10 cellular contexts compared by ENCODE assay signal in genomic region chr3:171049831-171050444, GRCh38. TPM values are rescaled to one million over a fixed set of nuclear protein-coding genes. Genes with fewer than 3 reads are reported as not detected.
DNase-seq lines count a peak whose midpoint lies in the region; ATAC-seq and TF ChIP-seq lines count a peak whose summit lies in the region.
"Had no signal": no experiment of that assay in that cellular context is flagged by ENCODE, and none has a peak within 500 bp of the region (broad histone marks: within the 10 kb centered on the region; RNA-seq: fewer than 3 reads in every experiment).

No MANE protein-coding gene starts in this region.

- no peaks in the 10 kb centered on the region for H3K79me2 ChIP-seq in OCI-LY3 (ENCODE audit: low read length)

- H3K27ac ChIP-seq in OCI-LY3 (ENCODE audit: low read length) (no peak overlapping the region), psoas muscle (no peak overlapping the region), suprapubic skin (no peak overlapping the region)

- H3K36me3 ChIP-seq in OCI-LY3 (replicated peaks; ENCODE audit: low read depth, low read length) (no peaks in the 10 kb centered on the region), psoas muscle (ENCODE audit: insufficient read depth in 1 of 2, low read depth in 1 of 2) (no peaks in the 10 kb centered on the region), suprapubic skin (no peaks in the 10 kb centered on the region)

- no peaks in the 10 kb centered on the region for H3K36me3 Mint-ChIP-seq in activated naive CD4-positive, alpha-beta T cell treated with anti-CD3 and anti-CD28 coated beads, Interleukin-2, amount 10 ng/mL, durations not matched to agents 7 days and 5 days
- no peaks in the 10 kb centered on the region for H3K36me3 Mint-ChIP-seq in glutamatergic neuron (ENCODE audit: unreplicated experiment)

- CTCF ChIA-PET in activated naive CD4-positive, alpha-beta T cell treated with anti-CD3 and anti-CD28 coated beads, Interleukin-2, amount 10 ng/mL, durations not matched to agents 7 days and 5 days (lab: Charles Lee), result interaction anchor here (0.8 to 2.6 kb wide), 12 partner anchors 11 to 1292 kb away, joined by 3 to 24 read pairs (median 3); no protein-coding TSS in a partner anchor

- no peak overlapping the region for H3K4me3 Mint-ChIP-seq in activated naive CD4-positive, alpha-beta T cell treated with anti-CD3 and anti-CD28 coated beads, Interleukin-2, amount 10 ng/mL, durations not matched to agents 7 days and 5 days
- H3K4me3 Mint-ChIP-seq in glutamatergic neuron (ENCODE audit: unreplicated experiment), result no peak overlapping the region

- H3K4me1 ChIP-seq in OCI-LY3 (ENCODE audit: low read length) (no peaks in the 10 kb centered on the region; the same call in 1 of the 2 replicates), psoas muscle (no peaks in the 10 kb centered on the region), suprapubic skin (no peaks in the 10 kb centered on the region)

- DNase-seq in EH (ENCODE audit: low read depth) (peak; percentile 74), glutamatergic neuron (peak; percentile 56), psoas muscle (peak in 1 of 2 donors; percentile 30), suprapubic skin (ENCODE audit: low spot score in 2 of 2) (no peak)
- DNase-seq in activated naive CD4-positive, alpha-beta T cell treated with anti-CD3 and anti-CD28 coated beads, Interleukin-2, amount 10 ng/mL, durations not matched to agents 7 days and 5 days, result peak; percentile 65

- no peaks in the 10 kb centered on the region for H3K4me1 Mint-ChIP-seq in activated naive CD4-positive, alpha-beta T cell treated with anti-CD3 and anti-CD28 coated beads, Interleukin-2, amount 10 ng/mL, durations not matched to agents 7 days and 5 days
- H3K4me1 Mint-ChIP-seq in glutamatergic neuron (ENCODE audit: low read depth, unreplicated experiment), result peaks cover 7% of the 10 kb centered on the region

- no peak overlapping the region for H3K27ac Mint-ChIP-seq in activated naive CD4-positive, alpha-beta T cell treated with anti-CD3 and anti-CD28 coated beads, Interleukin-2, amount 10 ng/mL, durations not matched to agents 7 days and 5 days
- peak overlapping the region; percentile 10 for H3K27ac Mint-ChIP-seq in glutamatergic neuron (ENCODE audit: unreplicated experiment)

- TF ChIP-seq EP300 in suprapubic skin (IDR thresholded peaks at IDR 0.05), result no peak

- WGBS in psoas muscle, 3 donors, result 14 to 19% (median 19%) methylated on average over 6 of the region's 6 CpGs
- 32% methylated on average over 6 of the region's 6 CpGs for WGBS in suprapubic skin

- H3K4me3 ChIP-seq in OCI-LY3 (ENCODE audit: low read length) (no peak overlapping the region), psoas muscle (no peak overlapping the region), suprapubic skin (no peak overlapping the region)

- intact Hi-C loops in psoas muscle (cut with DNase I), result loop anchor here (5.0 to 10.0 kb wide), 2 partner anchors 515 to 517 kb away; no protein-coding TSS in a partner anchor

- TF ChIP-seq CTCF in OCI-LY3 (IDR thresholded peaks at IDR 0.05; ENCODE audit: low read depth, low read length) (peak; percentile 80), glutamatergic neuron (IDR thresholded peaks at IDR 0.05; ENCODE audit: partially characterized antibody, unreplicated experiment) (peak; percentile 70), psoas muscle (IDR thresholded peaks at IDR 0.05) (peak; percentile 46), suprapubic skin (IDR thresholded peaks at IDR 0.05) (peak in 1 of 2 donors; percentile 37)

- H3K9ac ChIP-seq in OCI-LY3 (ENCODE audit: low read length), result no peak overlapping the region

- peaks cover 25% of the 10 kb centered on the region for H3K27me3 Mint-ChIP-seq in activated naive CD4-positive, alpha-beta T cell treated with anti-CD3 and anti-CD28 coated beads, Interleukin-2, amount 10 ng/mL, durations not matched to agents 7 days and 5 days
- no peaks in the 10 kb centered on the region for H3K27me3 Mint-ChIP-seq in glutamatergic neuron (ENCODE audit: unreplicated experiment)

- H3K9me3 Mint-ChIP-seq in activated naive CD4-positive, alpha-beta T cell treated with anti-CD3 and anti-CD28 coated beads, Interleukin-2, amount 10 ng/mL, durations not matched to agents 7 days and 5 days, result no peaks in the 10 kb centered on the region
- peaks cover 1% of the 10 kb centered on the region for H3K9me3 Mint-ChIP-seq in glutamatergic neuron (ENCODE audit: unreplicated experiment)

- H2AFZ ChIP-seq in OCI-LY3 (ENCODE audit: low read depth, low read length), result 0 out of 2 replicates have a peak overlapping the region, but pooled peaks have one; percentile 22

- no peaks in the 10 kb centered on the region for H3K27me3 ChIP-seq in OCI-LY3 (ENCODE audit: low read depth, low read length)
- no peaks in the 10 kb centered on the region for H3K27me3 ChIP-seq in psoas muscle (ENCODE audit: insufficient read depth in 3 of 3, low read length in 2 of 3)
- H3K27me3 ChIP-seq in suprapubic skin, result no peaks in the 10 kb centered on the region

- ATAC-seq in GM21367 (IDR thresholded peaks at IDR 0.05; ENCODE audit: unreplicated experiment) (peak; percentile 93), HG03575 (IDR thresholded peaks at IDR 0.05; ENCODE audit: extremely low read depth, insufficient number of reproducible peaks, low FRiP score, unreplicated experiment) (peak; percentile 79), psoas muscle (peak; percentile 64 to 80 (median 79))

- TF ChIP-seq POLR2A in suprapubic skin (IDR thresholded peaks at IDR 0.05), result no peak

- peak overlapping the region; percentile 21 for H3K4me2 ChIP-seq in OCI-LY3 (ENCODE audit: low read length)

- no peaks in the 10 kb centered on the region for H4K20me1 ChIP-seq in OCI-LY3 (ENCODE audit: insufficient read depth, low read length)

- H3K9me3 ChIP-seq in OCI-LY3 (ENCODE audit: insufficient read depth, low read length) (no peaks in the 10 kb centered on the region), psoas muscle (no peaks in the 10 kb centered on the region), suprapubic skin (no peaks in the 10 kb centered on the region)

RNA-seq across cellular contexts. Expression of gene SLC2A2, which starts 23.4 kb away (rescaled TPM):
- total RNA-seq in glutamatergic neuron (ENCODE audit: unreplicated experiment) (not detected), psoas muscle (not detected), suprapubic skin (1 to 10 TPM in 1 of 4 donors, not detected in 3; 2.0 TPM)
- under 1 TPM in 1 of 3 donors, not detected in 2; 0.05 TPM for polyA plus RNA-seq in psoas muscle
- total RNA-seq: aorta, urinary bladder had no signal

Comparison
In these comparisons a context has a peak if more than half of its experiments do, and no peak if none do; other contexts are left out.
1. DNase-seq: peak in EH (single experiment), activated naive CD4-positive, alpha-beta T cell treated with anti-CD3 and anti-CD28 coated beads, Interleukin-2, amount 10 ng/mL, durations not matched to agents 7 days and 5 days (single experiment) and glutamatergic neuron (single experiment); none in suprapubic skin (0 of 2).
2. Peak in every context shown above with its lines, with median percentiles within 50 percentile points of each other: ATAC-seq.